Comparison of ENCODE assay signal across 1 cellular context in the genomic region with DNA sequence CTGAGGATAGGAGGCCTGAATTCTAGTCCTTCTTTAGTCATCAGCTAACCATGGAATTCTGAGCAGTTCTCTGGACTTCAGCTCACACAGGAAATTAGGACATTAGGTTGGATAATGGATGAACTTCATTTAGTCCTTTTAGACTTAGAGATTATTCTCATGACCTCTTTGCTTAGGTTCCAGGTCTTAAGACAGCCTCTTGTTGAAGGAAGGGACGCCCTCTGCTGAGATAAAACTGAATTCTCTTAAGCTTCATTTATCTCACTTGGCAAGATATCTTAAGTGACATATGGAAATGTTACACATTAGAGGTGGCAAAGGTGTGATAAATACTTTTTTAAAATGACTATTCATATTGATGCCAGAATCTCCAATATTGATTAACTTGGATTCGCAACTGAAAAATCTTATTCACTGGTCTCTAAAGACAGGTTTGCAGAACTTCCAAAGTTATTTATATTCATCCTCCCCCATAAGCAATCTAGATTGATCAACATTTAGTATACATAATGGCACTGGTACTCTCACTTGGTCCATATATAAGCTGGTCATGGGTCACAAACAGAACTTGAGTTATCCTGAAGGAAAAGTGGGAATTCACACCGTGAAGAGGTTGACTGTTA.
A peak's percentile ranks its signal among the peaks of the same experiment; 100 is the strongest.
TF ChIP-seq lines count a peak whose summit lies in the region.

No MANE protein-coding gene starts in this region.

TF ChIP-seq in K562, 482 proteins besides CTCF, POLR2A, EP300 and RAD21 (continued from another document and continues in another):
- TF ChIP-seq, protein P1, sequence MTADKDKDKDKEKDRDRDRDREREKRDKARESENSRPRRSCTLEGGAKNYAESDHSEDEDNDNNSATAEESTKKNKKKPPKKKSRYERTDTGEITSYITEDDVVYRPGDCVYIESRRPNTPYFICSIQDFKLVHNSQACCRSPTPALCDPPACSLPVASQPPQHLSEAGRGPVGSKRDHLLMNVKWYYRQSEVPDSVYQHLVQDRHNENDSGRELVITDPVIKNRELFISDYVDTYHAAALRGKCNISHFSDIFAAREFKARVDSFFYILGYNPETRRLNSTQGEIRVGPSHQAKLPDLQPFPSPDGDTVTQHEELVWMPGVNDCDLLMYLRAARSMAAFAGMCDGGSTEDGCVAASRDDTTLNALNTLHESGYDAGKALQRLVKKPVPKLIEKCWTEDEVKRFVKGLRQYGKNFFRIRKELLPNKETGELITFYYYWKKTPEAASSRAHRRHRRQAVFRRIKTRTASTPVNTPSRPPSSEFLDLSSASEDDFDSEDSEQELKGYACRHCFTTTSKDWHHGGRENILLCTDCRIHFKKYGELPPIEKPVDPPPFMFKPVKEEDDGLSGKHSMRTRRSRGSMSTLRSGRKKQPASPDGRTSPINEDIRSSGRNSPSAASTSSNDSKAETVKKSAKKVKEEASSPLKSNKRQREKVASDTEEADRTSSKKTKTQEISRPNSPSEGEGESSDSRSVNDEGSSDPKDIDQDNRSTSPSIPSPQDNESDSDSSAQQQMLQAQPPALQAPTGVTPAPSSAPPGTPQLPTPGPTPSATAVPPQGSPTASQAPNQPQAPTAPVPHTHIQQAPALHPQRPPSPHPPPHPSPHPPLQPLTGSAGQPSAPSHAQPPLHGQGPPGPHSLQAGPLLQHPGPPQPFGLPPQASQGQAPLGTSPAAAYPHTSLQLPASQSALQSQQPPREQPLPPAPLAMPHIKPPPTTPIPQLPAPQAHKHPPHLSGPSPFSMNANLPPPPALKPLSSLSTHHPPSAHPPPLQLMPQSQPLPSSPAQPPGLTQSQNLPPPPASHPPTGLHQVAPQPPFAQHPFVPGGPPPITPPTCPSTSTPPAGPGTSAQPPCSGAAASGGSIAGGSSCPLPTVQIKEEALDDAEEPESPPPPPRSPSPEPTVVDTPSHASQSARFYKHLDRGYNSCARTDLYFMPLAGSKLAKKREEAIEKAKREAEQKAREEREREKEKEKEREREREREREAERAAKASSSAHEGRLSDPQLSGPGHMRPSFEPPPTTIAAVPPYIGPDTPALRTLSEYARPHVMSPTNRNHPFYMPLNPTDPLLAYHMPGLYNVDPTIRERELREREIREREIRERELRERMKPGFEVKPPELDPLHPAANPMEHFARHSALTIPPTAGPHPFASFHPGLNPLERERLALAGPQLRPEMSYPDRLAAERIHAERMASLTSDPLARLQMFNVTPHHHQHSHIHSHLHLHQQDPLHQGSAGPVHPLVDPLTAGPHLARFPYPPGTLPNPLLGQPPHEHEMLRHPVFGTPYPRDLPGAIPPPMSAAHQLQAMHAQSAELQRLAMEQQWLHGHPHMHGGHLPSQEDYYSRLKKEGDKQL (CRISPR knock-in tag; IDR thresholded peaks at IDR 0.05; ENCODE audit: borderline replicate concordance) = no peak
- TF ChIP-seq, protein P2, sequence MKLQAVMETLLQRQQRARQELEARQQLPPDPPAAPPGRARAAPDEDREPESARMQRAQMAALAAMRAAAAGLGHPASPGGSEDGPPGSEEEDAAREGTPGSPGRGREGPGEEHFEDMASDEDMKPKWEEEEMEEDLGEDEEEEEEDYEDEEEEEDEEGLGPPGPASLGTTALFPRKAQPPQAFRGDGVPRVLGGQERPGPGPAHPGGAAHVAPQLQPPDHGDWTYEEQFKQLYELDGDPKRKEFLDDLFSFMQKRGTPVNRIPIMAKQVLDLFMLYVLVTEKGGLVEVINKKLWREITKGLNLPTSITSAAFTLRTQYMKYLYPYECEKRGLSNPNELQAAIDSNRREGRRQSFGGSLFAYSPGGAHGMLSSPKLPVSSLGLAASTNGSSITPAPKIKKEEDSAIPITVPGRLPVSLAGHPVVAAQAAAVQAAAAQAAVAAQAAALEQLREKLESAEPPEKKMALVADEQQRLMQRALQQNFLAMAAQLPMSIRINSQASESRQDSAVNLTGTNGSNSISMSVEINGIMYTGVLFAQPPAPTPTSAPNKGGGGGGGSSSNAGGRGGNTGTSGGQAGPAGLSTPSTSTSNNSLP (IDR thresholded peaks at IDR 0.05; ENCODE audit: borderline replicate concordance, low read depth, low read length) = peak; percentile 75; the same call in 1 of the 2 replicates
- TF ChIP-seq BCL6 (CRISPR knock-in tag; IDR thresholded peaks at IDR 0.05) = no peak
- TF ChIP-seq, protein P3, sequence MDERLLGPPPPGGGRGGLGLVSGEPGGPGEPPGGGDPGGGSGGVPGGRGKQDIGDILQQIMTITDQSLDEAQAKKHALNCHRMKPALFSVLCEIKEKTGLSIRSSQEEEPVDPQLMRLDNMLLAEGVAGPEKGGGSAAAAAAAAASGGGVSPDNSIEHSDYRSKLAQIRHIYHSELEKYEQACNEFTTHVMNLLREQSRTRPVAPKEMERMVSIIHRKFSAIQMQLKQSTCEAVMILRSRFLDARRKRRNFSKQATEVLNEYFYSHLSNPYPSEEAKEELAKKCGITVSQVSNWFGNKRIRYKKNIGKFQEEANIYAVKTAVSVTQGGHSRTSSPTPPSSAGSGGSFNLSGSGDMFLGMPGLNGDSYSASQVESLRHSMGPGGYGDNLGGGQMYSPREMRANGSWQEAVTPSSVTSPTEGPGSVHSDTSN (CRISPR knock-in tag; IDR thresholded peaks at IDR 0.05; ENCODE audit: low read depth) = no peak
- TF ChIP-seq, protein P3 (tag; conservative IDR thresholded peaks at IDR 0.05; ENCODE audit: low read depth) = peak; percentile 43
- no peak for TF ChIP-seq ATF7 (IDR thresholded peaks at IDR 0.05)
- TF ChIP-seq MBD2 (IDR thresholded peaks at IDR 0.05; ENCODE audit: borderline replicate concordance, low read depth) = no peak
- no peak for TF ChIP-seq HDAC2 (IDR thresholded peaks at IDR 0.05)
- peak; percentile 92 for TF ChIP-seq ZNF79 (CRISPR knock-in tag; IDR thresholded peaks at IDR 0.05; ENCODE audit: low read depth)
- TF ChIP-seq, protein P4, sequence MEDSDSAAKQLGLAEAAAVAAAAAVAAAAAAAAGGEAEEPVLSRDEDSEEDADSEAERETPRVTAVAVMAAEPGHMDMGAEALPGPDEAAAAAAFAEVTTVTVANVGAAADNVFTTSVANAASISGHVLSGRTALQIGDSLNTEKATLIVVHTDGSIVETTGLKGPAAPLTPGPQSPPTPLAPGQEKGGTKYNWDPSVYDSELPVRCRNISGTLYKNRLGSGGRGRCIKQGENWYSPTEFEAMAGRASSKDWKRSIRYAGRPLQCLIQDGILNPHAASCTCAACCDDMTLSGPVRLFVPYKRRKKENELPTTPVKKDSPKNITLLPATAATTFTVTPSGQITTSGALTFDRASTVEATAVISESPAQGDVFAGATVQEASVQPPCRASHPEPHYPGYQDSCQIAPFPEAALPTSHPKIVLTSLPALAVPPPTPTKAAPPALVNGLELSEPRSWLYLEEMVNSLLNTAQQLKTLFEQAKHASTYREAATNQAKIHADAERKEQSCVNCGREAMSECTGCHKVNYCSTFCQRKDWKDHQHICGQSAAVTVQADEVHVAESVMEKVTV (CRISPR knock-in tag; IDR thresholded peaks at IDR 0.05) = peak; percentile 94
- TF ChIP-seq SRF (CRISPR knock-in tag; IDR thresholded peaks at IDR 0.05) = no peak
- peak; percentile 71; the same call in 1 of the 2 replicates for TF ChIP-seq SMC3 (conservative IDR thresholded peaks at IDR 0.05; ENCODE audit: insufficient read depth, low read depth, low read length)
- no peak for TF ChIP-seq NR2F6 (CRISPR knock-in tag; IDR thresholded peaks at IDR 0.05)
- no peak for TF ChIP-seq ATF1 (CRISPR knock-in tag; IDR thresholded peaks at IDR 0.05)
- TF ChIP-seq ATF1 (tag; IDR thresholded peaks at IDR 0.05) = no peak
- TF ChIP-seq ZNF445 (CRISPR knock-in tag; IDR thresholded peaks at IDR 0.05; ENCODE audit: low read depth) = no peak
- TF ChIP-seq RBM17 (IDR thresholded peaks at IDR 0.05; ENCODE audit: borderline replicate concordance, low read depth, low read length) = no peak
- no peak for TF ChIP-seq CSDE1 (IDR thresholded peaks at IDR 0.05)
- TF ChIP-seq, protein P5, sequence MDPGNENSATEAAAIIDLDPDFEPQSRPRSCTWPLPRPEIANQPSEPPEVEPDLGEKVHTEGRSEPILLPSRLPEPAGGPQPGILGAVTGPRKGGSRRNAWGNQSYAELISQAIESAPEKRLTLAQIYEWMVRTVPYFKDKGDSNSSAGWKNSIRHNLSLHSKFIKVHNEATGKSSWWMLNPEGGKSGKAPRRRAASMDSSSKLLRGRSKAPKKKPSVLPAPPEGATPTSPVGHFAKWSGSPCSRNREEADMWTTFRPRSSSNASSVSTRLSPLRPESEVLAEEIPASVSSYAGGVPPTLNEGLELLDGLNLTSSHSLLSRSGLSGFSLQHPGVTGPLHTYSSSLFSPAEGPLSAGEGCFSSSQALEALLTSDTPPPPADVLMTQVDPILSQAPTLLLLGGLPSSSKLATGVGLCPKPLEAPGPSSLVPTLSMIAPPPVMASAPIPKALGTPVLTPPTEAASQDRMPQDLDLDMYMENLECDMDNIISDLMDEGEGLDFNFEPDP (CRISPR knock-in tag; IDR thresholded peaks at IDR 0.05) = no peak
- TF ChIP-seq ZNF583 (CRISPR knock-in tag; IDR thresholded peaks at IDR 0.05) = no peak
- TF ChIP-seq MECOM (CRISPR knock-in tag; IDR thresholded peaks at IDR 0.05) = no peak
- no peak for TF ChIP-seq ZNF121 (CRISPR knock-in tag; conservative IDR thresholded peaks at IDR 0.05)
- TF ChIP-seq, protein P6, sequence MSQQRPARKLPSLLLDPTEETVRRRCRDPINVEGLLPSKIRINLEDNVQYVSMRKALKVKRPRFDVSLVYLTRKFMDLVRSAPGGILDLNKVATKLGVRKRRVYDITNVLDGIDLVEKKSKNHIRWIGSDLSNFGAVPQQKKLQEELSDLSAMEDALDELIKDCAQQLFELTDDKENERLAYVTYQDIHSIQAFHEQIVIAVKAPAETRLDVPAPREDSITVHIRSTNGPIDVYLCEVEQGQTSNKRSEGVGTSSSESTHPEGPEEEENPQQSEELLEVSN (IDR thresholded peaks at IDR 0.05; ENCODE audit: borderline replicate concordance in 1 of 2, extremely low read depth in 1 of 2, insufficient read depth in 1 of 2, insufficient read length in 1 of 2, low read depth in 1 of 2, low read length in 1 of 2, poor library complexity in 1 of 2, severe bottlenecking in 1 of 2) = no peak
- TF ChIP-seq ETV1 (tag; conservative IDR thresholded peaks at IDR 0.05; ENCODE audit: low read depth) = 0 out of 2 replicates have a peak, but pooled peaks have one; percentile 8
- TF ChIP-seq ZNF707 (CRISPR knock-in tag; conservative IDR thresholded peaks at IDR 0.05) = no peak
- no peak for TF ChIP-seq ZFX (CRISPR knock-in tag; IDR thresholded peaks at IDR 0.05)
- no peak for TF ChIP-seq COPS2 (conservative IDR thresholded peaks at IDR 0.05)
- TF ChIP-seq CREBBP (IDR thresholded peaks at IDR 0.05; ENCODE audit: low read depth, low read length) = no peak
- peak; percentile 62; the same call in 1 of the 2 replicates for TF ChIP-seq ZNF24 (IDR thresholded peaks at IDR 0.05)
- no peak for TF ChIP-seq ESRRA (IDR thresholded peaks at IDR 0.05; ENCODE audit: borderline replicate concordance, low read depth)
- peak; percentile 1 for TF ChIP-seq DACH1 (IDR thresholded peaks at IDR 0.05; ENCODE audit: partially characterized antibody)
- no peak for TF ChIP-seq NCOA2 (IDR thresholded peaks at IDR 0.05; ENCODE audit: partially characterized antibody in 2 of 2)
- TF ChIP-seq ZC3H8 (IDR thresholded peaks at IDR 0.05) = no peak
- no peak for TF ChIP-seq ZC3H11A (IDR thresholded peaks at IDR 0.05; ENCODE audit: low read depth, low read length)
- TF ChIP-seq, protein P7, sequence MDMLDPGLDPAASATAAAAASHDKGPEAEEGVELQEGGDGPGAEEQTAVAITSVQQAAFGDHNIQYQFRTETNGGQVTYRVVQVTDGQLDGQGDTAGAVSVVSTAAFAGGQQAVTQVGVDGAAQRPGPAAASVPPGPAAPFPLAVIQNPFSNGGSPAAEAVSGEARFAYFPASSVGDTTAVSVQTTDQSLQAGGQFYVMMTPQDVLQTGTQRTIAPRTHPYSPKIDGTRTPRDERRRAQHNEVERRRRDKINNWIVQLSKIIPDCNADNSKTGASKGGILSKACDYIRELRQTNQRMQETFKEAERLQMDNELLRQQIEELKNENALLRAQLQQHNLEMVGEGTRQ (CRISPR knock-in tag; IDR thresholded peaks at IDR 0.05) = no peak
- no peak for TF ChIP-seq TGIF2 (CRISPR knock-in tag; IDR thresholded peaks at IDR 0.05)
- no peak for TF ChIP-seq MYNN (IDR thresholded peaks at IDR 0.05)
- no peak for TF ChIP-seq MYNN (CRISPR knock-in tag; IDR thresholded peaks at IDR 0.05)
- TF ChIP-seq, protein P8, sequence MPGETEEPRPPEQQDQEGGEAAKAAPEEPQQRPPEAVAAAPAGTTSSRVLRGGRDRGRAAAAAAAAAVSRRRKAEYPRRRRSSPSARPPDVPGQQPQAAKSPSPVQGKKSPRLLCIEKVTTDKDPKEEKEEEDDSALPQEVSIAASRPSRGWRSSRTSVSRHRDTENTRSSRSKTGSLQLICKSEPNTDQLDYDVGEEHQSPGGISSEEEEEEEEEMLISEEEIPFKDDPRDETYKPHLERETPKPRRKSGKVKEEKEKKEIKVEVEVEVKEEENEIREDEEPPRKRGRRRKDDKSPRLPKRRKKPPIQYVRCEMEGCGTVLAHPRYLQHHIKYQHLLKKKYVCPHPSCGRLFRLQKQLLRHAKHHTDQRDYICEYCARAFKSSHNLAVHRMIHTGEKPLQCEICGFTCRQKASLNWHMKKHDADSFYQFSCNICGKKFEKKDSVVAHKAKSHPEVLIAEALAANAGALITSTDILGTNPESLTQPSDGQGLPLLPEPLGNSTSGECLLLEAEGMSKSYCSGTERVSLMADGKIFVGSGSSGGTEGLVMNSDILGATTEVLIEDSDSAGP (CRISPR knock-in tag; IDR thresholded peaks at IDR 0.05) = no peak
- TF ChIP-seq, protein P9, sequence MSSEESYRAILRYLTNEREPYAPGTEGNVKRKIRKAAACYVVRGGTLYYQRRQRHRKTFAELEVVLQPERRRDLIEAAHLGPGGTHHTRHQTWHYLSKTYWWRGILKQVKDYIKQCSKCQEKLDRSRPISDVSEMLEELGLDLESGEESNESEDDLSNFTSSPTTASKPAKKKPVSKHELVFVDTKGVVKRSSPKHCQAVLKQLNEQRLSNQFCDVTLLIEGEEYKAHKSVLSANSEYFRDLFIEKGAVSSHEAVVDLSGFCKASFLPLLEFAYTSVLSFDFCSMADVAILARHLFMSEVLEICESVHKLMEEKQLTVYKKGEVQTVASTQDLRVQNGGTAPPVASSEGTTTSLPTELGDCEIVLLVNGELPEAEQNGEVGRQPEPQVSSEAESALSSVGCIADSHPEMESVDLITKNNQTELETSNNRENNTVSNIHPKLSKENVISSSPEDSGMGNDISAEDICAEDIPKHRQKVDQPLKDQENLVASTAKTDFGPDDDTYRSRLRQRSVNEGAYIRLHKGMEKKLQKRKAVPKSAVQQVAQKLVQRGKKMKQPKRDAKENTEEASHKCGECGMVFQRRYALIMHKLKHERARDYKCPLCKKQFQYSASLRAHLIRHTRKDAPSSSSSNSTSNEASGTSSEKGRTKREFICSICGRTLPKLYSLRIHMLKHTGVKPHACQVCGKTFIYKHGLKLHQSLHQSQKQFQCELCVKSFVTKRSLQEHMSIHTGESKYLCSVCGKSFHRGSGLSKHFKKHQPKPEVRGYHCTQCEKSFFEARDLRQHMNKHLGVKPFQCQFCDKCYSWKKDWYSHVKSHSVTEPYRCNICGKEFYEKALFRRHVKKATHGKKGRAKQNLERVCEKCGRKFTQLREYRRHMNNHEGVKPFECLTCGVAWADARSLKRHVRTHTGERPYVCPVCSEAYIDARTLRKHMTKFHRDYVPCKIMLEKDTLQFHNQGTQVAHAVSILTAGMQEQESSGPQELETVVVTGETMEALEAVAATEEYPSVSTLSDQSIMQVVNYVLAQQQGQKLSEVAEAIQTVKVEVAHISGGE (CRISPR knock-in tag; IDR thresholded peaks at IDR 0.05) = no peak
- no peak for TF ChIP-seq MAFK (IDR thresholded peaks at IDR 0.05; ENCODE audit: low read length)
- peak; percentile 18; the same call in 1 of the 2 replicates for TF ChIP-seq ARID2 (IDR thresholded peaks at IDR 0.05)
